Comparison of ENCODE assay signal across 8 cellular contexts in the genomic region with DNA sequence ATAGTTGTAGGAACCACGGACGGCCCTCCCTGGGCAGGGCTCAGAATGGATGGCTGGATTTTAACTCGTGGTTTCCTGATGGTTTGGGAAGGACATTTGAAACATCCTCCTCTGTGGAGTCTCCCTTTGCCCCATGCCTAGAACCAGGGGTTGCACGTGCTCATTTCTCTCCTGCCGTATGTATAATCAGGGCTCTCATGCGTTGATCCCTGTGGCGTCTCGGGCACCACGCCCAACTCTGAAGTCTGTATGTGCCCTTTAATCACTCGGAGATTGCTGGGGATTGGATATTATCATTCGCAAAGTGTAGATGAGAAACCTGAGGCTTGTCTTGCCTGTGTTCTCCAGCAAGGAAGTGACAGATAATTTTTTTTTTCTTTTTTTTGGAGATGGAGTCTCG.
DNase-seq lines count a peak whose midpoint lies in the region; ATAC-seq, FAIRE-seq and TF ChIP-seq lines count a peak whose summit lies in the region.
"Had no signal": no experiment of that assay in that cellular context is flagged by ENCODE, and none has a peak within 500 bp of the region (broad histone marks: within the 10 kb centered on the region; RNA-seq: fewer than 3 reads in every experiment).

No MANE protein-coding gene starts in this region.

- no peaks in the 10 kb centered on the region for H3K27me3 ChIP-seq in KMS-11 (ENCODE audit: insufficient read depth, low read depth)

- H3K4me2 ChIP-seq in KMS-11, result peak overlapping the region; percentile 37; the same call in 1 of the 2 replicates

- no peak overlapping the region for H3K4me3 ChIP-seq in KMS-11 (IDR thresholded peaks at IDR 0.05; ENCODE audit: insufficient read depth, low read depth, low read length)

- no peaks in the 10 kb centered on the region for H3K36me3 ChIP-seq in KMS-11 (ENCODE audit: insufficient read depth)

- intact Hi-C loops in natural killer cell (cut with micrococcal nuclease), result no loop called here

- H3K27me3 Mint-ChIP-seq in activated naive CD8-positive, alpha-beta T cell treated with anti-CD3 and anti-CD28 coated beads for 36 hours, result no peaks in the 10 kb centered on the region
- H3K27me3 Mint-ChIP-seq in natural killer cell (ENCODE audit: low read depth in 2 of 2), result no peaks in the 10 kb centered on the region

- peaks cover 23% of the 10 kb centered on the region for H3K4me1 Mint-ChIP-seq in activated naive CD8-positive, alpha-beta T cell treated with anti-CD3 and anti-CD28 coated beads for 36 hours
- peaks cover 35 to 38% of the 10 kb centered on the region in 2 donors for H3K4me1 Mint-ChIP-seq in natural killer cell

- peaks cover 3% of the 10 kb centered on the region for H3K36me3 Mint-ChIP-seq in activated naive CD8-positive, alpha-beta T cell treated with anti-CD3 and anti-CD28 coated beads for 36 hours
- H3K36me3 Mint-ChIP-seq in natural killer cell, result no peaks in the 10 kb centered on the region

- peak overlapping the region; percentile 54; the same call in 1 of the 2 replicates for H3K27ac ChIP-seq in KMS-11

- H4K20me1 ChIP-seq in KMS-11 (ENCODE audit: insufficient read depth), result no peaks in the 10 kb centered on the region

- no peak for FAIRE-seq in urothelium cell line (lab: Jason Lieb, UNC)
- FAIRE-seq: bronchial epithelial cell had no signal

- peak overlapping the region; percentile 44; the same call in 1 of the 2 replicates for H3K9ac ChIP-seq in KMS-11

- DNase-seq in DMS53 treated with DMSO at 0.1 percent for 48 hours (lab: John Stamatoyannopoulos, UW; ENCODE audit: unreplicated experiment), result peak; percentile 61
- no peak for DNase-seq in activated naive CD8-positive, alpha-beta T cell treated with anti-CD3 and anti-CD28 coated beads for 36 hours
- DNase-seq in natural killer cell, result no peak
- no peak for DNase-seq in urothelium cell line (ENCODE audit: low spot score)
- DNase-seq in D341Med (ENCODE audit: low spot score), result no peak
- no peak for DNase-seq in germinal center (ENCODE audit: low spot score)

- TF ChIP-seq CTCF in KMS-11 (conservative IDR thresholded peaks at IDR 0.05; ENCODE audit: low read depth, low read length) (no peak), natural killer cell (IDR thresholded peaks at IDR 0.05) (no peak)

- H3K27ac Mint-ChIP-seq in activated naive CD8-positive, alpha-beta T cell treated with anti-CD3 and anti-CD28 coated beads for 36 hours, result peak overlapping the region; percentile 92
- H3K27ac Mint-ChIP-seq in natural killer cell, result peak overlapping the region; percentile 54 to 86

- no peaks in the 10 kb centered on the region for H3K79me2 ChIP-seq in KMS-11 (ENCODE audit: insufficient read depth, low read depth)

- H3K4me1 ChIP-seq in KMS-11 (ENCODE audit: low read depth, poor library complexity, severe bottlenecking), result no peaks in the 10 kb centered on the region

- no peaks in the 10 kb centered on the region for H3K9me3 Mint-ChIP-seq in activated naive CD8-positive, alpha-beta T cell treated with anti-CD3 and anti-CD28 coated beads for 36 hours
- H3K9me3 Mint-ChIP-seq in natural killer cell, result no peaks in the 10 kb centered on the region

- no peak for ATAC-seq in natural killer cell

- peak overlapping the region; percentile 83 for H3K4me3 Mint-ChIP-seq in activated naive CD8-positive, alpha-beta T cell treated with anti-CD3 and anti-CD28 coated beads for 36 hours
- peak overlapping the region; percentile 74 for H3K4me3 Mint-ChIP-seq in natural killer cell

- no peak overlapping the region for H2AFZ ChIP-seq in KMS-11 (ENCODE audit: low read depth)
